2 cellular contexts compared by ENCODE assay signal in genomic region chr4:39802005-39802404, GRCh38.
TF ChIP-seq lines count a peak whose summit lies in the region.

No MANE protein-coding gene starts in this region.

TF ChIP-seq in IMR-90, 13 proteins besides CTCF, POLR2A, EP300 and RAD21:
- no peak for TF ChIP-seq SMC3 (IDR thresholded peaks at IDR 0.05; ENCODE audit: low read depth, low read length)
- TF ChIP-seq NFE2L2 (IDR thresholded peaks at IDR 0.05; ENCODE audit: low read depth, low read length) = no peak
- TF ChIP-seq USF2 (IDR thresholded peaks at IDR 0.05; ENCODE audit: low read depth, low read length) = no peak

TF ChIP-seq in GM12891, 5 proteins besides CTCF, POLR2A, EP300 and RAD21:
- TF ChIP-seq TAF1 (IDR thresholded peaks at IDR 0.05; ENCODE audit: low read depth, low read length) (no peak), PAX5 (IDR thresholded peaks at IDR 0.05; ENCODE audit: insufficient read depth, low read length, severe bottlenecking) (no peak), POLR2AphosphoS5 (IDR thresholded peaks at IDR 0.05; ENCODE audit: low read depth, low read length) (no peak), POU2F2 (IDR thresholded peaks at IDR 0.05; ENCODE audit: low read depth, low read length) (no peak), SPI1 (IDR thresholded peaks at IDR 0.05; ENCODE audit: low read depth, low read length) (no peak)
TF ChIP-seq in GM12891: peak in this region for 0.
